10 cellular contexts compared by ENCODE assay signal in the genomic region with DNA sequence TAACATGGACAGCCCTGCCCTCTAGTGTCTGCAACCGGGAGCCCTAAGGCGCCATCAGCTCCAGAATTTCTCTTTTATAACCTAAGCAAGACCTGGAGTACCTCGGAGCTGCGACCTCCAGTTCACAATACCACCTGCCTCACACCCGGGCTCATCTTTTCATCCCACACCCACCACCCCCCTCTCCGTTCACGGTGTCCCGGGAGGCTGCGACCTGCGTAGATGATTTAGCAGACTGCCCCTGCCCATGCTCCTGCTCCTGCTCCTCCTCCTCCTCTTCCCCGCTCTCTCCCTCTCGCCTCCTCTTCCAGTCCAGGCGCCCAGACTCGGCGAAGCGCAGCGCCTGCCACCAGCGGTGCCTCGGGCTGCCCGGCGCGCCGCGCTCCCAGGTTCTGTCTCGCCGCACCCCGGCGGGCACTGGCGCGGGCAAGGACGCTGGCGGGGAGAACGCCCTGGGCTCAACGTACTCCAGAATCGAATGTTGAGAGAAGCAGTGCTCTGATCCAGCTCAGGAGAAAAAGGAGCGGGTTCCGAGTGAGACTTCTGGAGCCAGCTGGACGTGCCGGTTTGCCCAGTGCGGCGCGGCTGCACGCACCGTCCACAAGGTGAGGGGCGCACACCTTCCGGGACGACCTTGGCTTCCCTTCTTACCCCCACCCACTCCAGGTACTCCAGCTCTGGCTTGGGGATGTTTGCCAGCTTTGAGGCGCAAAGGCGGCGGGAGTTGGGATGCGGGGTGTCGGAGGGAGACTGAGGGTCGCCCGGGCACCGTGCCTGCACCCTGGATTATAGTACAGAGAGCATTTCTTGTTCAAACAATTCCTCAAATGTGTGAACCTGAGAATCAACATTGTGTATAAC. TPM values are rescaled to one million over a fixed set of nuclear protein-coding genes. Genes with fewer than 3 reads are reported as not detected.
DNase-seq lines count a peak whose midpoint lies in the region; ATAC-seq, FAIRE-seq and TF ChIP-seq lines count a peak whose summit lies in the region.
"Had no signal": no experiment of that assay in that cellular context is flagged by ENCODE, and none has a peak within 500 bp of the region (broad histone marks: within the 10 kb centered on the region; RNA-seq: fewer than 3 reads in every experiment).

A gene with protein sequence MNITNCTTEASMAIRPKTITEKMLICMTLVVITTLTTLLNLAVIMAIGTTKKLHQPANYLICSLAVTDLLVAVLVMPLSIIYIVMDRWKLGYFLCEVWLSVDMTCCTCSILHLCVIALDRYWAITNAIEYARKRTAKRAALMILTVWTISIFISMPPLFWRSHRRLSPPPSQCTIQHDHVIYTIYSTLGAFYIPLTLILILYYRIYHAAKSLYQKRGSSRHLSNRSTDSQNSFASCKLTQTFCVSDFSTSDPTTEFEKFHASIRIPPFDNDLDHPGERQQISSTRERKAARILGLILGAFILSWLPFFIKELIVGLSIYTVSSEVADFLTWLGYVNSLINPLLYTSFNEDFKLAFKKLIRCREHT (plus strand): TSS at position 310 of the 861 bp plus-strand sequence. CDS start 77,807 bp downstream, outside the sequence.

- peak within 1 kb of the TSS; percentile 55 for H3K9ac ChIP-seq in endocrine pancreas (ENCODE audit: control insufficient read depth, insufficient read depth, low read length)
- no peak within 1 kb of the TSS for H3K9ac ChIP-seq in muscle layer of colon (ENCODE audit: low read length)

- H3K9me3 Mint-ChIP-seq in CD14-positive monocyte, result peaks cover 0 to 8% (median 2%) of the 10 kb centered on the region in 7 donors

- H3K4me3 ChIP-seq in OCI-LY7 (ENCODE audit: low read depth, low read length, poor library complexity, severe bottlenecking) (no peak within 1 kb of the TSS), endocrine pancreas (ENCODE audit: control insufficient read depth, insufficient read depth, low read length) (peak within 1 kb of the TSS; percentile 31), muscle layer of colon (ENCODE audit: low read depth in 1 of 2, low read length in 2 of 2) (peak within 1 kb of the TSS; percentile 1 to 42)

- H3K36me3 ChIP-seq in OCI-LY7 (ENCODE audit: insufficient read depth, low read length) (no peaks in the 10 kb centered on the region), endocrine pancreas (ENCODE audit: control insufficient read depth, insufficient read depth, low read length) (no peaks in the 10 kb centered on the region), muscle layer of colon (ENCODE audit: insufficient read depth, low read length) (no peaks in the 10 kb centered on the region)
- H3K36me3 ChIP-seq: neutrophil had no signal

- POLR2A ChIA-PET in OCI-LY7 (lab: Charles Lee), result no interaction called here

- H4K20me1 ChIP-seq in OCI-LY7 (ENCODE audit: insufficient read depth, low read length), result no peaks in the 10 kb centered on the region

- FAIRE-seq in GM12892 (lab: Jason Lieb, UNC), result no peak

- no peak within 1 kb of the TSS for H3K4me2 ChIP-seq in OCI-LY7 (ENCODE audit: low read length)

- peak; percentile 57 for TF ChIP-seq CTCF in OCI-LY7 (conservative IDR thresholded peaks at IDR 0.05; ENCODE audit: low read length)
- no peak for TF ChIP-seq CTCF in CD14-positive monocyte (IDR thresholded peaks at IDR 0.05)

- no peak for TF ChIP-seq POLR2A in GM12892 (IDR thresholded peaks at IDR 0.05; ENCODE audit: low read depth, low read length)

- BruUV-seq in OCI-LY7 (replicated peaks; lab: Mats Ljungman, UMichigan), result no TSS peak

- DNase-seq in AG08395 (ENCODE audit: low spot score) (peak; percentile 12), OCI-LY7 (ENCODE audit: low spot score) (no peak), GM12892 (ENCODE audit: insufficient read length) (no peak), CD14-positive monocyte (ENCODE audit: low spot score) (no peak)

- H2AFZ ChIP-seq in OCI-LY7 (ENCODE audit: low read length), result no peak within 1 kb of the TSS

- ATAC-seq in GM18498 (IDR thresholded peaks at IDR 0.05; ENCODE audit: unreplicated experiment) (peak; percentile 79), HG03432 (IDR thresholded peaks at IDR 0.05; ENCODE audit: unreplicated experiment) (peak; percentile 62)

- CTCF ChIA-PET in OCI-LY7 (lab: Charles Lee; ENCODE audit: unreplicated experiment), result no interaction called here

- no peaks in the 10 kb centered on the region for H3K27me3 ChIP-seq in endocrine pancreas (ENCODE audit: control insufficient read depth, insufficient read depth, low read length)
- H3K27me3 ChIP-seq in muscle layer of colon (ENCODE audit: control insufficient read depth in 1 of 2, insufficient read depth in 2 of 2, low read length in 2 of 2), result peaks cover 18 to 21% of the 10 kb centered on the region in 2 donors

- H3K9me3 ChIP-seq in OCI-LY7 (ENCODE audit: low read length) (no peaks in the 10 kb centered on the region), endocrine pancreas (ENCODE audit: control insufficient read depth, low read length) (no peaks in the 10 kb centered on the region), muscle layer of colon (ENCODE audit: low read length) (no peaks in the 10 kb centered on the region)
- H3K9me3 ChIP-seq: neutrophil had no signal

- H3K27ac Mint-ChIP-seq in CD14-positive monocyte, result peak within 1 kb of the TSS in 1 of 7 donors; percentile 70

- no peak within 1 kb of the TSS for H3K27ac ChIP-seq in OCI-LY7 (ENCODE audit: low read depth, low read length, poor library complexity, severe bottlenecking)
- no peak within 1 kb of the TSS for H3K27ac ChIP-seq in muscle layer of colon (ENCODE audit: low read depth, low read length)
- H3K27ac ChIP-seq: HL-60, neutrophil had no signal

- intact Hi-C loops in OCI-LY7 (cut with micrococcal nuclease; ENCODE audit: unreplicated experiment) (no loop called here), CD14-positive monocyte (cut with micrococcal nuclease) (no loop called here)

- H3K27me3 Mint-ChIP-seq in CD14-positive monocyte (ENCODE audit: low read depth in 3 of 3), result peaks cover 27 to 38% (median 31%) of the 10 kb centered on the region in 3 donors

- no peaks in the 10 kb centered on the region for H3K4me1 Mint-ChIP-seq in CD14-positive monocyte

- H3K36me3 Mint-ChIP-seq in CD14-positive monocyte, result no peaks in the 10 kb centered on the region

- H3K4me1 ChIP-seq in OCI-LY7 (ENCODE audit: insufficient read depth, low read length, poor library complexity, severe bottlenecking) (no peaks in the 10 kb centered on the region), endocrine pancreas (ENCODE audit: control insufficient read depth, insufficient read depth, low read length) (no peaks in the 10 kb centered on the region), muscle layer of colon (ENCODE audit: insufficient read depth, low read length) (peaks cover 3% of the 10 kb centered on the region)

- peak within 1 kb of the TSS in 1 of 2 donors; percentile 69 for H3K4me3 Mint-ChIP-seq in CD14-positive monocyte

- H3K9me2 ChIP-seq in OCI-LY7 (ENCODE audit: insufficient read depth, low read length), result no peaks in the 10 kb centered on the region

- H3K79me2 ChIP-seq in OCI-LY7 (ENCODE audit: insufficient read depth, low read depth, low read length), result no peaks in the 10 kb centered on the region

RNA-seq across cellular contexts. Expression of the gene that starts here (rescaled TPM):
- total RNA-seq in OCI-LY7 (2014; rRNA removed; shearing (Covaris generic)), result not detected in 2 replicates
- not detected in 2 replicates for total RNA-seq in OCI-LY7 (2022)
- polyA plus RNA-seq in GM12892 (2012; ENCODE audit: missing spikeins), result not detected
- polyA plus RNA-seq in CD14-positive monocyte, result not detected
